ENCODE assay signal across 14 cellular contexts in genomic region chr11:115425243-115425642, GRCh38.
"Had no signal": no experiment of that assay in that cellular context is flagged by ENCODE, and none has a peak within 500 bp of the region (broad histone marks: within the 10 kb centered on the region; RNA-seq: fewer than 3 reads in every experiment).

No MANE protein-coding gene starts in this region.

- H3K9me3 ChIP-seq: gastroesophageal sphincter, pancreas, sigmoid colon, thoracic aorta had no signal

- H3K4me1 Mint-ChIP-seq: naive thymus-derived CD8-positive, alpha-beta T cell had no signal

- H3K36me3 ChIP-seq: gastroesophageal sphincter, pancreas, sigmoid colon, thoracic aorta had no signal

- DNase-seq: activated CD4-positive, alpha-beta T cell treated with anti-CD3 and anti-CD28 coated beads, Interleukin-2, amount 50 U/mL, for 1 hour; activated CD8-positive, alpha-beta memory T cell treated with anti-CD3 and anti-CD28 coated beads for 24 hours; activated gamma-delta T cell treated with Interleukin-2 at 50 U/mL for 16 hours; amniotic stem cell; erythroblast; kidney; mesenchymal stem cell; naive thymus-derived CD8-positive, alpha-beta T cell; pancreas; sigmoid colon; stimulated activated CD4-positive, alpha-beta T cell treated with anti-CD3 and anti-CD28 coated beads, Interleukin-1b, Interleukin-23, amount 100 ng/mL, for 48 hours had no signal

- H3K27me3 ChIP-seq: gastroesophageal sphincter, pancreas, sigmoid colon had no signal

- H3K36me3 Mint-ChIP-seq: activated naive CD8-positive, alpha-beta T cell; naive thymus-derived CD8-positive, alpha-beta T cell had no signal

- H3K27ac ChIP-seq: gastroesophageal sphincter, pancreas, sigmoid colon, thoracic aorta had no signal

- H3K4me3 Mint-ChIP-seq: activated naive CD8-positive, alpha-beta T cell; naive thymus-derived CD8-positive, alpha-beta T cell had no signal

- H3K4me1 ChIP-seq: pancreas had no signal

- ATAC-seq: gastroesophageal sphincter; naive thymus-derived CD8-positive, alpha-beta T cell; pancreas had no signal

- H3K4me3 ChIP-seq: gastroesophageal sphincter, pancreas, sigmoid colon, thoracic aorta had no signal

- H3K27ac Mint-ChIP-seq: activated naive CD8-positive, alpha-beta T cell; naive thymus-derived CD8-positive, alpha-beta T cell had no signal
